ENCODE assay signal across 24 cellular contexts in the genomic region with DNA sequence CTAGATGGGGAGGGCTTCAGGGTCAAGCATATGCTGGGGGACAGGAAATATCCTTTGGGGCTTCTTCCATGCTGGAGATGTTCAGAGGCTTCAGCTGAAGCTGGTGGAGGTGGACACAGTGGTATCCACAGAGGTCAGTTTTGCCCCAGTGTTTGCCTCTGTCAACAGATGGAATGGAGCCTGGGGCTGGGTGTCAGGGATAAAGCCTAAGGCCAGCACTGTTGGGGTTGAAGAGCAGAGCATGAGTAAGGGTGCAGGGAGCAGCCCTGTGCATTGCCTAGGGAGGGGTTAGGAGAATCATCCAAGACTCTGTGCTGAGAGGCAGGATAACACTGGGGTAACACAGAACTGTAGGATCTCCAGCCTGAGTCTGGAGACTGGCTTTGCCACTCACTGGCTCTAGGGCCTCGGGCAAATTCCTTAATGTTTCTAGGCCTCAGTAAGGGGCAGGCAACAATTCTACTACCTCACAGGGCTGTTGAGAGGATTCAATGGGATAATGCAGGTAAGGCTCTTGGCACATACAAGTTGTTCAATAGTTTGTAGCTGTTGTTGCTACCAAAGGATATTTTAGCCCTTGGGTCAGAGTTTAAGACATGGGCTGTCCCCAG. TPM values are rescaled to one million over a fixed set of nuclear protein-coding genes. Genes with fewer than 3 reads are reported as not detected.
DNase-seq lines count a peak whose midpoint lies in the region; ATAC-seq, FAIRE-seq and TF ChIP-seq lines count a peak whose summit lies in the region.
"Had no signal": no experiment of that assay in that cellular context is flagged by ENCODE, and none has a peak within 500 bp of the region (broad histone marks: within the 10 kb centered on the region; RNA-seq: fewer than 3 reads in every experiment).

No MANE protein-coding gene starts in this region.

- H3K27me3 ChIP-seq in adipocyte (replicated peaks; ENCODE audit: control insufficient read depth, insufficient read depth, low read length) (no peaks in the 10 kb centered on the region), keratinocyte (ENCODE audit: control insufficient read depth, extremely low read depth, insufficient read depth, low read length) (no peaks in the 10 kb centered on the region), skeletal muscle satellite cell (ENCODE audit: control insufficient read depth, insufficient read depth, low read length) (no peaks in the 10 kb centered on the region), thyroid gland (no peaks in the 10 kb centered on the region)
- H3K27me3 ChIP-seq: esophagus muscularis mucosa, neutrophil, vagina had no signal

- H4K20me1 ChIP-seq in keratinocyte (ENCODE audit: control insufficient read depth, extremely low read depth, insufficient read depth, low read length), result no peaks in the 10 kb centered on the region

- H3K4me3 ChIP-seq in adipocyte (ENCODE audit: low read length) (no peak overlapping the region), keratinocyte (ENCODE audit: control insufficient read depth in 2 of 3, extremely low read depth in 1 of 3, insufficient read depth in 2 of 3, low read depth in 1 of 3, low read length in 3 of 3) (no peak overlapping the region), skeletal muscle satellite cell (ENCODE audit: low read length) (peak overlapping the region; percentile 3), thyroid gland (replicated peaks in 1 of 3) (no peak overlapping the region)
- H3K4me3 ChIP-seq: A549, esophagus muscularis mucosa, vagina had no signal

- H3K9me1 ChIP-seq in keratinocyte (ENCODE audit: control insufficient read depth, extremely low read depth, insufficient read depth, low read length), result no peaks in the 10 kb centered on the region

- ATAC-seq in Right ventricle myocardium inferior (no peak), GM18519 (IDR thresholded peaks at IDR 0.05; ENCODE audit: low FRiP score, unreplicated experiment) (no peak)
- ATAC-seq: stimulated activated naive B cell treated with anti-CD40 and anti-IgM and Interleukin-4, amounts not matched to agents 10 μg/mL and 1 μg/mL and 100 μg/mL, for 72 hours had no signal

- H3K9ac ChIP-seq in adipocyte (ENCODE audit: low read length) (no peak overlapping the region), keratinocyte (ENCODE audit: control insufficient read depth, extremely low read depth, insufficient read depth, low read length) (no peak overlapping the region), skeletal muscle satellite cell (ENCODE audit: low read depth, low read length) (no peak overlapping the region)

- H3K4me2 ChIP-seq in keratinocyte (ENCODE audit: control insufficient read depth, extremely low read depth, insufficient read depth, low read depth, low read length) (no peak overlapping the region), skeletal muscle satellite cell (ENCODE audit: low read length) (peak overlapping the region; percentile 50)
- H3K4me2 ChIP-seq: A549 had no signal

- H3K36me3 ChIP-seq in adipocyte (ENCODE audit: control insufficient read depth, insufficient read depth, low read length, severe bottlenecking) (no peaks in the 10 kb centered on the region), keratinocyte (ENCODE audit: control insufficient read depth in 2 of 2, extremely low read depth in 1 of 2, insufficient read depth in 2 of 2, low read length in 2 of 2) (no peaks in the 10 kb centered on the region), skeletal muscle satellite cell (ENCODE audit: insufficient read depth, low read length) (no peaks in the 10 kb centered on the region), thyroid gland (no peaks in the 10 kb centered on the region)
- H3K36me3 ChIP-seq: esophagus muscularis mucosa, neutrophil, vagina had no signal

- no peak overlapping the region for H2AFZ ChIP-seq in keratinocyte (ENCODE audit: control insufficient read depth, low read length)

- H3K79me2 ChIP-seq in keratinocyte (ENCODE audit: control insufficient read depth, insufficient read depth, low read length), result no peaks in the 10 kb centered on the region

- DNase-seq in cardiac septum (ENCODE audit: low spot score), result peak; percentile 68
- no peak for DNase-seq in Right ventricle myocardium inferior (ENCODE audit: missing footprints)
- peak; percentile 31 for DNase-seq in adipocyte (ENCODE audit: low read depth)
- DNase-seq in keratinocyte (ENCODE audit: low read depth, low spot score), result no peak
- DNase-seq in thyroid gland, result no peak
- no peak for DNase-seq in NCI-H2171 treated with DMSO at 0.1 percent for 48 hours (lab: John Stamatoyannopoulos, UW)
- DNase-seq: activated CD4-positive, alpha-beta T cell treated with anti-CD3 and anti-CD28 coated beads, Interleukin-2, amount 50 U/mL, for 4 hours; activated CD4-positive, CD25-positive, alpha-beta regulatory T cell; activated CD8-positive, alpha-beta memory T cell treated with anti-CD3 and anti-CD28 coated beads, Interleukin-2, amount 50 U/mL, for 4 hours; NCI-H1092 treated with DMSO at 0.1 percent for 48 hours; NCI-H187 treated with DMSO at 0.1 percent for 48 hours; NCI-H748 treated with DMSO at 0.1 percent for 48 hours; RPMI8226; stimulated activated naive B cell treated with anti-CD40 and anti-IgM and Interleukin-4, amounts not matched to agents 10 μg/mL and 1 μg/mL and 100 μg/mL, for 72 hours; T-helper 9 cell had no signal

- H3K4me1 ChIP-seq in adipocyte (ENCODE audit: control insufficient read depth, insufficient read depth, low read length), result peaks cover 24% of the 10 kb centered on the region
- H3K4me1 ChIP-seq in keratinocyte (ENCODE audit: control insufficient read depth, extremely low read depth, insufficient read depth, low read length), result peaks cover 13% of the 10 kb centered on the region
- H3K4me1 ChIP-seq in skeletal muscle satellite cell (ENCODE audit: control insufficient read depth, insufficient read depth, low read length), result peaks cover 24% of the 10 kb centered on the region
- H3K4me1 ChIP-seq in thyroid gland, result peaks cover 8 to 31% of the 10 kb centered on the region in 2 donors
- H3K4me1 ChIP-seq: A549, esophagus muscularis mucosa, vagina had no signal

- no peak for TF ChIP-seq POLR2A in thyroid gland (IDR thresholded peaks at IDR 0.05)

- H3K27ac ChIP-seq in keratinocyte (ENCODE audit: control insufficient read depth, insufficient read depth, low read length), result no peak overlapping the region
- H3K27ac ChIP-seq in thyroid gland, result no peak overlapping the region
- H3K27ac ChIP-seq: A549, esophagus muscularis mucosa, neutrophil, vagina had no signal

- TF ChIP-seq CTCF in keratinocyte (optimal IDR thresholded peaks at IDR 0.05 in 1 of 3, IDR thresholded peaks at IDR 0.05 in 1 of 3, conservative IDR thresholded peaks at IDR 0.05 in 1 of 3; ENCODE audit: extremely low read depth in 1 of 3, insufficient read depth in 2 of 3, low read length in 3 of 3) (no peak), thyroid gland (IDR thresholded peaks at IDR 0.05) (no peak)

- dilution Hi-C loops in keratinocyte (cut with MboI; ENCODE audit: extremely low pct_ligation_motif_present, low sequenced_read_pairs), result no loop called here

- 56 to 71% methylated on average over 1 of the region's 1 CpG for WGBS in thyroid gland, 2 donors

- H3K9me3 ChIP-seq in adipocyte (ENCODE audit: control insufficient read depth, low read length) (no peaks in the 10 kb centered on the region), keratinocyte (ENCODE audit: control insufficient read depth, low read depth, low read length) (no peaks in the 10 kb centered on the region), skeletal muscle satellite cell (replicated peaks; ENCODE audit: low read length) (no peaks in the 10 kb centered on the region), thyroid gland (no peaks in the 10 kb centered on the region)
- H3K9me3 ChIP-seq: A549, esophagus muscularis mucosa, neutrophil, vagina had no signal

- intact Hi-C loops in cardiac septum (cut with DNase I), result no loop called here
- intact Hi-C loops in Right ventricle myocardium inferior (cut with DNase I), result no loop called here
- intact Hi-C loops in thyroid gland (cut with DNase I), result no loop called here

- FAIRE-seq in keratinocyte (lab: Jason Lieb, UNC), result peak; percentile 32
- FAIRE-seq: A549 had no signal

RNA-seq across cellular contexts. Expression of a gene that starts 21.8 kb away (rescaled TPM):
- total RNA-seq in cardiac septum (2,493 TPM), Right ventricle myocardium inferior (3,838 TPM), thyroid gland (not detected)
- 0.19 to 2.9 TPM (median 0.59 TPM) in 3 replicates for polyA plus RNA-seq in keratinocyte
- polyA plus RNA-seq in keratinocyte (2011; ENCODE audit: low read depth), result not detected
- polyA plus RNA-seq in keratinocyte (2011; cell fraction: cytosol; rRNA removed), result 2.0 and 4.9 TPM in 2 replicates
- polyA plus RNA-seq in keratinocyte (2011; cell fraction: nucleus; rRNA removed), result 3.4 and 6.0 TPM in 2 replicates
- 0.25 and 2.2 TPM in 2 replicates for polyA plus RNA-seq in keratinocyte (2012; ENCODE audit: low replicate concordance)
- not detected in 3 replicates for polyA minus RNA-seq in keratinocyte
- polyA minus RNA-seq in keratinocyte (2011; cell fraction: cytosol; rRNA and poly(A)+ RNA removed), result not detected
- not detected in 2 replicates for polyA minus RNA-seq in keratinocyte (2011; cell fraction: nucleus; rRNA and poly(A)+ RNA removed)
- total RNA-seq in skeletal muscle satellite cell (2012; rRNA removed), result not detected in 2 replicates
- total RNA-seq: activated T-helper 2 cell treated with anti-CD3 and anti-CD28 coated beads, Interferon-gamma antibody, Interleukin-2, Interleukin-4, amounts not matched to agents 10 μg/mL and 5 μg/mL and 100 μg/mL, durations not matched to agents 14 hours and 24 hours and 36 hours; esophagus muscularis mucosa; lung microvascular endothelial cell; pulmonary artery endothelial cell; vagina had no signal
- polyA plus RNA-seq: A549 had no signal

RNA-seq across cellular contexts. Expression of a gene that starts 26.3 kb away (rescaled TPM):
- 3.7 TPM for total RNA-seq in cardiac septum
- total RNA-seq in Right ventricle myocardium inferior, result 1.8 TPM
- polyA plus RNA-seq in keratinocyte, result 0.03 TPM in 1 of 3 replicates, not detected in the others
- not detected for polyA plus RNA-seq in keratinocyte (2011; ENCODE audit: low read depth)
- polyA plus RNA-seq in keratinocyte (2011; cell fraction: cytosol; rRNA removed), result not detected in 2 replicates
- not detected in 2 replicates for polyA plus RNA-seq in keratinocyte (2011; cell fraction: nucleus; rRNA removed)
- not detected in 2 replicates for polyA plus RNA-seq in keratinocyte (2012; ENCODE audit: low replicate concordance)
- polyA minus RNA-seq in keratinocyte, result not detected in 3 replicates
- polyA minus RNA-seq in keratinocyte (2011; cell fraction: cytosol; rRNA and poly(A)+ RNA removed), result not detected
- polyA minus RNA-seq in keratinocyte (2011; cell fraction: nucleus; rRNA and poly(A)+ RNA removed), result not detected in 2 replicates
- total RNA-seq in skeletal muscle satellite cell (2012; rRNA removed), result 0.25 and 0.44 TPM in 2 replicates
- total RNA-seq in thyroid gland, result under 1 TPM in 2 of 4 donors, not detected in 2; 0.22 to 0.73 TPM

RNA-seq across cellular contexts. Expression of a gene that starts 37.9 kb away (rescaled TPM):
- total RNA-seq in cardiac septum, result 56.1 TPM
- 58.0 TPM for total RNA-seq in Right ventricle myocardium inferior
- polyA plus RNA-seq in keratinocyte, result 139 to 192 TPM (median 148 TPM) in 3 replicates
- polyA plus RNA-seq in keratinocyte (2011; ENCODE audit: low read depth), result 50.6 TPM
- 149 and 154 TPM in 2 replicates for polyA plus RNA-seq in keratinocyte (2011; cell fraction: cytosol; rRNA removed)
- polyA plus RNA-seq in keratinocyte (2011; cell fraction: nucleus; rRNA removed), result 113 and 122 TPM in 2 replicates
- 73.7 and 135 TPM in 2 replicates for polyA plus RNA-seq in keratinocyte (2012; ENCODE audit: low replicate concordance)
- 115 to 176 TPM (median 150 TPM) in 3 replicates for polyA minus RNA-seq in keratinocyte
- 109 TPM for polyA minus RNA-seq in keratinocyte (2011; cell fraction: cytosol; rRNA and poly(A)+ RNA removed)
- 40.9 and 56.7 TPM in 2 replicates for polyA minus RNA-seq in keratinocyte (2011; cell fraction: nucleus; rRNA and poly(A)+ RNA removed)
- 80.4 and 104 TPM in 2 replicates for total RNA-seq in skeletal muscle satellite cell (2012; rRNA removed)
- total RNA-seq in thyroid gland, result 10 to 100 TPM; 51.7 to 90.0 (median 60.2) TPM

RNA-seq across cellular contexts. Expression of a gene that starts 39.5 kb away (rescaled TPM):
- total RNA-seq in cardiac septum (88.1 TPM), Right ventricle myocardium inferior (87.3 TPM), thyroid gland (10 to 100 TPM; 48.8 to 65.8 (median 55.1) TPM)
- polyA plus RNA-seq in keratinocyte, result 140 to 158 TPM (median 152 TPM) in 3 replicates
- 51.7 TPM for polyA plus RNA-seq in keratinocyte (2011; ENCODE audit: low read depth)
- 112 and 180 TPM in 2 replicates for polyA plus RNA-seq in keratinocyte (2011; cell fraction: cytosol; rRNA removed)
- 78.5 and 91.9 TPM in 2 replicates for polyA plus RNA-seq in keratinocyte (2011; cell fraction: nucleus; rRNA removed)
- polyA plus RNA-seq in keratinocyte (2012; ENCODE audit: low replicate concordance), result 90.4 and 165 TPM in 2 replicates
- 77.2 to 216 TPM (median 100.0 TPM) in 3 replicates for polyA minus RNA-seq in keratinocyte
- 81.9 TPM for polyA minus RNA-seq in keratinocyte (2011; cell fraction: cytosol; rRNA and poly(A)+ RNA removed)
- polyA minus RNA-seq in keratinocyte (2011; cell fraction: nucleus; rRNA and poly(A)+ RNA removed), result 19.7 and 33.3 TPM in 2 replicates
- 143 and 171 TPM in 2 replicates for total RNA-seq in skeletal muscle satellite cell (2012; rRNA removed)

RNA-seq across cellular contexts. Expression of a gene that starts 58.7 kb away (rescaled TPM):
- total RNA-seq in cardiac septum (93.1 TPM), Right ventricle myocardium inferior (13.6 TPM), thyroid gland (100 to 1,000 TPM in 1 of 4 donors, 10 to 100 TPM in 3; 38.9 to 151 (median 57.6) TPM)
- 0.03 to 0.18 TPM (median 0.03 TPM) in 3 replicates for polyA plus RNA-seq in keratinocyte
- 0.27 TPM for polyA plus RNA-seq in keratinocyte (2011; ENCODE audit: low read depth)
- polyA plus RNA-seq in keratinocyte (2011; cell fraction: cytosol; rRNA removed), result 0.06 and 0.08 TPM in 2 replicates
- polyA plus RNA-seq in keratinocyte (2011; cell fraction: nucleus; rRNA removed), result 0.14 and 0.25 TPM in 2 replicates
- polyA plus RNA-seq in keratinocyte (2012; ENCODE audit: low replicate concordance), result 0.24 and 0.34 TPM in 2 replicates
- polyA minus RNA-seq in keratinocyte, result 0.06 to 0.13 TPM in 2 of 3 replicates, not detected in the other
- polyA minus RNA-seq in keratinocyte (2011; cell fraction: cytosol; rRNA and poly(A)+ RNA removed), result not detected
- polyA minus RNA-seq in keratinocyte (2011; cell fraction: nucleus; rRNA and poly(A)+ RNA removed), result 0.16 TPM in 1 of 2 replicates, not detected in the other
- total RNA-seq in skeletal muscle satellite cell (2012; rRNA removed), result 36.7 and 51.7 TPM in 2 replicates
- polyA plus RNA-seq: A549 had no signal

Comparison
In these comparisons a context has a peak if more than half of its experiments do, and no peak if none do; other contexts are left out.
1. DNase-seq: peak in cardiac septum (single experiment) and adipocyte (single experiment); none in Right ventricle myocardium inferior (single experiment), keratinocyte (single experiment), thyroid gland (0 of 2) and NCI-H2171 treated with DMSO at 0.1 percent for 48 hours (single experiment).
2. RNA of a gene that starts 21.8 kb away (total RNA-seq): 3,838 TPM in Right ventricle myocardium inferior (single experiment) and 2,493 TPM in cardiac septum (single experiment); not detected in thyroid gland; every median in the first group is over 1,000 times any median in the second.